ENCODE assay signal across 15 cellular contexts in genomic region chr19:16654151-16654550, GRCh38. TPM values are rescaled to one million over a fixed set of nuclear protein-coding genes. Genes with fewer than 3 reads are reported as not detected.
A peak's percentile ranks its signal among the peaks of the same experiment; 100 is the strongest.
DNase-seq lines count a peak whose midpoint lies in the region; ATAC-seq and TF ChIP-seq lines count a peak whose summit lies in the region.
"Had no signal": no experiment of that assay in that cellular context is flagged by ENCODE, and none has a peak within 500 bp of the region (broad histone marks: within the 10 kb centered on the region; RNA-seq: fewer than 3 reads in every experiment).

No MANE protein-coding gene starts in this region.

- H3K36me3 Mint-ChIP-seq in GM23338 (ENCODE audit: low read depth) = peaks cover 86% of the 10 kb centered on the region
- peaks cover 35% of the 10 kb centered on the region for H3K36me3 Mint-ChIP-seq in Calu3 (ENCODE audit: insufficient read depth, unreplicated experiment)
- H3K36me3 Mint-ChIP-seq in CD8-positive, alpha-beta T cell = peaks cover 86% of the 10 kb centered on the region

- no peak overlapping the region for H3K4me2 ChIP-seq in GM23338
- H3K4me2 ChIP-seq: BLaER1 treated with 17β-estradiol and CSF1 and Interleukin-3, amounts not matched to agents 10 nM and 100 nM had no signal

- BruUV-seq in Calu3 (replicated peaks; lab: Mats Ljungman, UMichigan) = no TSS peak

- H3K27me3 Mint-ChIP-seq in GM23338 (ENCODE audit: insufficient read depth, low read depth, poor library complexity) (peaks cover 3% of the 10 kb centered on the region), Calu3 (ENCODE audit: unreplicated experiment) (no peaks in the 10 kb centered on the region)
- H3K27me3 Mint-ChIP-seq in CD8-positive, alpha-beta T cell (ENCODE audit: low read depth) = no peaks in the 10 kb centered on the region
- H3K27me3 Mint-ChIP-seq: activated CD8-positive, alpha-beta T cell treated with anti-CD3 and anti-CD28 coated beads for 36 hours had no signal

- H3K4me3 Mint-ChIP-seq in GM23338 (no peak overlapping the region), Calu3 (ENCODE audit: low read depth, unreplicated experiment) (no peak overlapping the region)
- H3K4me3 Mint-ChIP-seq in CD8-positive, alpha-beta T cell = no peak overlapping the region
- H3K4me3 Mint-ChIP-seq: activated CD8-positive, alpha-beta T cell treated with anti-CD3 and anti-CD28 coated beads for 36 hours had no signal

- no peak overlapping the region for H2AFZ ChIP-seq in GM23338

- DNase-seq in ACHN = peak; percentile 2
- peak; percentile 27 for DNase-seq in GM23338 (ENCODE audit: low spot score)
- peak; percentile 53 for DNase-seq in SK-MEL-5 (ENCODE audit: low read depth, low spot score)
- DNase-seq in germinal center (ENCODE audit: low spot score) = peak; percentile 20
- no peak for DNase-seq in Calu3
- no peak for DNase-seq in left ventricle myocardium inferior
- no peak for DNase-seq in CD8-positive, alpha-beta T cell
- no peak for DNase-seq in kidney glomerular epithelial cell (lab: John Stamatoyannopoulos, UW)
- DNase-seq: activated CD8-positive, alpha-beta T cell treated with anti-CD3 and anti-CD28 coated beads for 36 hours; activated naive CD4-positive, alpha-beta T cell; heart left ventricle; KG1; right lobe of liver had no signal

- no peak overlapping the region for H3K4me3 ChIP-seq in GM23338
- H3K4me3 ChIP-seq in left ventricle myocardium inferior = no peak overlapping the region
- no peak overlapping the region for H3K4me3 ChIP-seq in CD8-positive, alpha-beta T cell (ENCODE audit: low read depth, low read length)
- H3K4me3 ChIP-seq: BLaER1 treated with 17β-estradiol and CSF1 and Interleukin-3, amounts not matched to agents 10 nM and 100 nM; breast epithelium; heart left ventricle; right lobe of liver had no signal

- H3K27ac ChIP-seq in GM23338 (ENCODE audit: low read depth) (no peak overlapping the region), left ventricle myocardium inferior (replicated peaks) (no peak overlapping the region)
- H3K27ac ChIP-seq in CD8-positive, alpha-beta T cell (ENCODE audit: low read depth, low read length) = no peak overlapping the region
- H3K27ac ChIP-seq: BLaER1 treated with 17β-estradiol and CSF1 and Interleukin-3, amounts not matched to agents 10 nM and 100 nM; breast epithelium; heart left ventricle; right lobe of liver had no signal

- no peaks in the 10 kb centered on the region for H3K9me2 ChIP-seq in GM23338 (ENCODE audit: insufficient read depth)

- H3K36me3 ChIP-seq in GM23338 (ENCODE audit: insufficient read depth) (peaks cover 38% of the 10 kb centered on the region), left ventricle myocardium inferior (peaks cover 81% of the 10 kb centered on the region)
- peaks cover 45% of the 10 kb centered on the region for H3K36me3 ChIP-seq in CD8-positive, alpha-beta T cell (ENCODE audit: insufficient read depth, low read length)

- intact Hi-C loops in Calu3 (cut with micrococcal nuclease; ENCODE audit: unreplicated experiment) (no loop called here), left ventricle myocardium inferior (cut with micrococcal nuclease) (no loop called here)
- intact Hi-C loops in CD8-positive, alpha-beta T cell (cut with DNase I, micrococcal nuclease) = no loop called here

- H3K9me3 Mint-ChIP-seq in GM23338 (no peaks in the 10 kb centered on the region), Calu3 (ENCODE audit: low read depth, unreplicated experiment) (no peaks in the 10 kb centered on the region)
- H3K9me3 Mint-ChIP-seq in CD8-positive, alpha-beta T cell = no peaks in the 10 kb centered on the region
- H3K9me3 Mint-ChIP-seq: activated CD8-positive, alpha-beta T cell treated with anti-CD3 and anti-CD28 coated beads for 36 hours had no signal

- TF ChIP-seq CTCF in GM23338 (conservative IDR thresholded peaks at IDR 0.05; ENCODE audit: low read depth in 2 of 2) (no peak), Calu3 (IDR thresholded peaks at IDR 0.05; ENCODE audit: unreplicated experiment) (no peak), left ventricle myocardium inferior (IDR thresholded peaks at IDR 0.05; ENCODE audit: borderline replicate concordance) (no peak)
- no peak for TF ChIP-seq CTCF in CD8-positive, alpha-beta T cell (IDR thresholded peaks at IDR 0.05)

- CTCF ChIA-PET in Calu3 (lab: Charles Lee) = no interaction called here
- CTCF ChIA-PET in CD8-positive, alpha-beta T cell (lab: Charles Lee) = no interaction called here

- peaks cover 42% of the 10 kb centered on the region for H3K79me2 ChIP-seq in GM23338 (replicated peaks; ENCODE audit: insufficient read depth)

- H3K27me3 ChIP-seq in GM23338 (ENCODE audit: insufficient read depth) (no peaks in the 10 kb centered on the region), left ventricle myocardium inferior (ENCODE audit: low read depth) (no peaks in the 10 kb centered on the region)
- H3K27me3 ChIP-seq in CD8-positive, alpha-beta T cell (ENCODE audit: insufficient read depth, low read length) = no peaks in the 10 kb centered on the region
- H3K27me3 ChIP-seq: BLaER1 treated with 17β-estradiol and CSF1 and Interleukin-3, amounts not matched to agents 10 nM and 100 nM; breast epithelium; heart left ventricle; right lobe of liver had no signal

- H3K4me1 Mint-ChIP-seq in GM23338 (peaks cover 2% of the 10 kb centered on the region; the same call in 1 of the 3 replicates), Calu3 (ENCODE audit: low read depth, unreplicated experiment) (peaks cover 10% of the 10 kb centered on the region)
- peaks cover 36% of the 10 kb centered on the region for H3K4me1 Mint-ChIP-seq in CD8-positive, alpha-beta T cell (ENCODE audit: low read depth)

- H3K27ac Mint-ChIP-seq in GM23338 = no peak overlapping the region
- no peak overlapping the region for H3K27ac Mint-ChIP-seq in Calu3 (ENCODE audit: unreplicated experiment)
- H3K27ac Mint-ChIP-seq in CD8-positive, alpha-beta T cell = no peak overlapping the region

- H3F3A ChIP-seq in GM23338 (replicated peaks; ENCODE audit: low read depth) = 0 out of 2 replicates have a peak, but pooled peaks cover 3% of the 10 kb centered on the region

- peak; percentile 70 for ATAC-seq in GM23338
- no peak for ATAC-seq in CD8-positive, alpha-beta T cell
- ATAC-seq: activated CD8-positive, alpha-beta T cell treated with anti-CD3 and anti-CD28 coated beads for 36 hours; heart left ventricle had no signal

- H4K20me1 ChIP-seq in GM23338 (replicated peaks; ENCODE audit: insufficient read depth) = peaks cover 30% of the 10 kb centered on the region

- POLR2A ChIA-PET in CD8-positive, alpha-beta T cell (lab: Charles Lee) = no interaction called here

- in situ Hi-C loops in ACHN (cut with HindIII; ENCODE audit: low pct_ligation_motif_present, low pct_unique_long_range_greater_than_20kb, low sequenced_read_pairs) (no loop called here), SK-MEL-5 (cut with HindIII; ENCODE audit: low pct_unique_long_range_greater_than_20kb, low sequenced_read_pairs) (no loop called here)

- no peaks in the 10 kb centered on the region for H3K4me1 ChIP-seq in GM23338 (ENCODE audit: insufficient read depth)
- peaks cover 46% of the 10 kb centered on the region for H3K4me1 ChIP-seq in left ventricle myocardium inferior
- peaks cover 25% of the 10 kb centered on the region for H3K4me1 ChIP-seq in CD8-positive, alpha-beta T cell (ENCODE audit: insufficient read depth, low read length)

- no peaks in the 10 kb centered on the region for H3K9me3 ChIP-seq in left ventricle myocardium inferior (replicated peaks)
- no peaks in the 10 kb centered on the region for H3K9me3 ChIP-seq in CD8-positive, alpha-beta T cell (ENCODE audit: low read length)
- H3K9me3 ChIP-seq: BLaER1 treated with 17β-estradiol and CSF1 and Interleukin-3, amounts not matched to agents 10 nM and 100 nM; breast epithelium; heart left ventricle; right lobe of liver had no signal

TF ChIP-seq in GM23338, 12 proteins besides CTCF, POLR2A, EP300 and RAD21 (continues in another document):
- TF ChIP-seq ZNF114 (CRISPR knock-in tag; IDR thresholded peaks at IDR 0.05) (no peak), NANOG (IDR thresholded peaks at IDR 0.05; ENCODE audit: borderline replicate concordance) (no peak), EZH2 (IDR thresholded peaks at IDR 0.05; ENCODE audit: low read depth, unreplicated experiment) (no peak)
- TF ChIP-seq, protein P1, sequence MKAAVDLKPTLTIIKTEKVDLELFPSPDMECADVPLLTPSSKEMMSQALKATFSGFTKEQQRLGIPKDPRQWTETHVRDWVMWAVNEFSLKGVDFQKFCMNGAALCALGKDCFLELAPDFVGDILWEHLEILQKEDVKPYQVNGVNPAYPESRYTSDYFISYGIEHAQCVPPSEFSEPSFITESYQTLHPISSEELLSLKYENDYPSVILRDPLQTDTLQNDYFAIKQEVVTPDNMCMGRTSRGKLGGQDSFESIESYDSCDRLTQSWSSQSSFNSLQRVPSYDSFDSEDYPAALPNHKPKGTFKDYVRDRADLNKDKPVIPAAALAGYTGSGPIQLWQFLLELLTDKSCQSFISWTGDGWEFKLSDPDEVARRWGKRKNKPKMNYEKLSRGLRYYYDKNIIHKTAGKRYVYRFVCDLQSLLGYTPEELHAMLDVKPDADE (IDR thresholded peaks at IDR 0.05) = no peak

RNA-seq across cellular contexts. Expression of gene SMIM7, which starts 5.8 kb away (rescaled TPM):
- 64.2 and 81.7 TPM in 2 replicates for total RNA-seq in GM23338 (2014; rRNA removed; shearing (Covaris generic))
- 84.5 and 91.3 TPM in 2 replicates for polyA plus RNA-seq in GM23338 (2016; fragmentation: Nextera tagmentation; extraction: Ambion mirVana)
- total RNA-seq in SK-MEL-5 (2014; rRNA removed; shearing (Covaris generic)) = 80.3 and 90.8 TPM in 2 replicates
- polyA plus RNA-seq in SK-MEL-5 (2015; cell fraction: cytosol; rRNA removed) = 73.6 and 82.0 TPM in 2 replicates
- polyA plus RNA-seq in SK-MEL-5 (2015; cell fraction: nucleus; rRNA removed) = 47.3 and 50.7 TPM in 2 replicates
- total RNA-seq in Calu3 (2022) = 40.9 and 42.3 TPM in 2 replicates
- total RNA-seq in left ventricle myocardium inferior = 30.8 TPM
- total RNA-seq in CD8-positive, alpha-beta T cell = 10 to 100 TPM; 47.6 to 48.2 TPM

RNA-seq across cellular contexts. Expression of gene TMEM38A, which starts 6.8 kb away (rescaled TPM):
- total RNA-seq in GM23338 (2014; rRNA removed; shearing (Covaris generic)) = 11.3 and 14.1 TPM in 2 replicates
- polyA plus RNA-seq in GM23338 (2016; fragmentation: Nextera tagmentation; extraction: Ambion mirVana) = 5.9 and 7.6 TPM in 2 replicates
- total RNA-seq in SK-MEL-5 (2014; rRNA removed; shearing (Covaris generic)) = 0.24 and 0.27 TPM in 2 replicates
- polyA plus RNA-seq in SK-MEL-5 (2015; cell fraction: cytosol; rRNA removed) = 0.07 and 0.60 TPM in 2 replicates
- 1.7 and 5.5 TPM in 2 replicates for polyA plus RNA-seq in SK-MEL-5 (2015; cell fraction: nucleus; rRNA removed)
- total RNA-seq in Calu3 (2022) = 19.2 and 20.1 TPM in 2 replicates
- 44.6 TPM for total RNA-seq in left ventricle myocardium inferior
- under 1 TPM in 1 of 2 experiments, not detected in 1; 0.24 TPM for total RNA-seq in CD8-positive, alpha-beta T cell

RNA-seq across cellular contexts. Expression of gene MED26, which starts 26.1 kb away (rescaled TPM):
- 13.1 and 15.4 TPM in 2 replicates for total RNA-seq in GM23338 (2014; rRNA removed; shearing (Covaris generic))
- 7.4 and 8.6 TPM in 2 replicates for polyA plus RNA-seq in GM23338 (2016; fragmentation: Nextera tagmentation; extraction: Ambion mirVana)
- total RNA-seq in SK-MEL-5 (2014; rRNA removed; shearing (Covaris generic)) = 4.8 and 5.5 TPM in 2 replicates
- polyA plus RNA-seq in SK-MEL-5 (2015; cell fraction: cytosol; rRNA removed) = 5.9 and 6.9 TPM in 2 replicates
- 3.8 and 5.0 TPM in 2 replicates for polyA plus RNA-seq in SK-MEL-5 (2015; cell fraction: nucleus; rRNA removed)
- 9.0 and 9.6 TPM in 2 replicates for total RNA-seq in Calu3 (2022)
- 4.0 TPM for total RNA-seq in left ventricle myocardium inferior
- 10 to 100 TPM; 65.6 to 68.0 TPM for total RNA-seq in CD8-positive, alpha-beta T cell

Comparison
In these comparisons a context has a peak if more than half of its experiments do, and no peak if none do; other contexts are left out.
1. DNase-seq: peak in ACHN (single experiment), GM23338 (single experiment), SK-MEL-5 (single experiment) and germinal center (single experiment); none in Calu3 (single experiment), left ventricle myocardium inferior (single experiment), CD8-positive, alpha-beta T cell (0 of 7) and kidney glomerular epithelial cell (single experiment).